Comparison of ENCODE assay signal across 8 cellular contexts in genomic region chr2:65055427-65056214, GRCh38. TPM values are rescaled to one million over a fixed set of nuclear protein-coding genes. Genes with fewer than 3 reads are reported as not detected.
DNase-seq lines count a peak whose midpoint lies in the region; ATAC-seq and TF ChIP-seq lines count a peak whose summit lies in the region.

No MANE protein-coding gene starts in this region.

- peak overlapping the region; percentile 98 for H2AFZ ChIP-seq in GM23248
- peak overlapping the region; percentile 68 for H2AFZ ChIP-seq in KMS-11 (ENCODE audit: low read depth)

- peak; percentile 82 for DNase-seq in DMS79 treated with DMSO at 0.1 percent for 48 hours (lab: John Stamatoyannopoulos, UW)
- DNase-seq in DMS79 (lab: John Stamatoyannopoulos, UW), result no peak
- no peak for DNase-seq in GM23248
- DNase-seq in neural crest cell (ENCODE audit: low read depth, low spot score), result no peak
- no peak for DNase-seq in cortex of kidney (lab: John Stamatoyannopoulos, UW)

- H3K9me3 ChIP-seq in GM23248 (ENCODE audit: low read depth) (no peaks in the 10 kb centered on the region), esophagus (ENCODE audit: control insufficient read depth in 2 of 2, insufficient read depth in 1 of 2, low read depth in 1 of 2, low read length in 1 of 2) (no peaks in the 10 kb centered on the region)

- peaks cover 3% of the 10 kb centered on the region for H3K36me3 Mint-ChIP-seq in neural crest cell (ENCODE audit: low read depth)

- no peak for TF ChIP-seq CTCF in KMS-11 (conservative IDR thresholded peaks at IDR 0.05; ENCODE audit: low read depth, low read length)
- TF ChIP-seq CTCF in neural crest cell (conservative IDR thresholded peaks at IDR 0.05), result no peak

- peak; percentile 20 to 35 for ATAC-seq in activated CD4-positive, CD25-positive, alpha-beta regulatory T cell treated with anti-CD3 and anti-CD28 coated beads, Interleukin-2, amount 50 U/mL, for 24 hours

- H4K20me1 ChIP-seq in GM23248 (ENCODE audit: insufficient read depth), result no peaks in the 10 kb centered on the region
- no peaks in the 10 kb centered on the region for H4K20me1 ChIP-seq in KMS-11 (ENCODE audit: insufficient read depth)

- peak overlapping the region; percentile 97 for H3K27ac Mint-ChIP-seq in neural crest cell (ENCODE audit: unreplicated experiment)

- H3K79me2 ChIP-seq in GM23248 (ENCODE audit: insufficient read depth) (peaks cover 38% of the 10 kb centered on the region), KMS-11 (ENCODE audit: insufficient read depth, low read depth) (peaks cover 25% of the 10 kb centered on the region; the same call in 1 of the 2 replicates)

- 4 to 5% methylated on average over 41 of the region's 41 CpGs for WGBS in GM23248 (ENCODE audit: low coverage in 1 of 2, low lambda C conversion rate in 2 of 2, missing lambda C conversion rate in 2 of 2), 2 experiments
- 7 to 8% methylated on average over 41 of the region's 41 CpGs for WGBS in esophagus, 2 donors

- H3K4me2 ChIP-seq in GM23248 (ENCODE audit: unreplicated experiment) (peak overlapping the region; percentile 98), KMS-11 (peak overlapping the region; percentile 46)

- H3K4me3 ChIP-seq in GM23248 (peak overlapping the region; percentile 90), KMS-11 (IDR thresholded peaks at IDR 0.05; ENCODE audit: insufficient read depth, low read depth, low read length) (no peak overlapping the region), esophagus (ENCODE audit: low read depth in 1 of 2, low read length in 2 of 2) (peak overlapping the region; percentile 63 to 89)

- in situ Hi-C loops in GM23248 (cut with MboI), result loop anchor here (25.0 kb wide), 1 partner anchor 507 kb away; no protein-coding TSS in a partner anchor

- no peaks in the 10 kb centered on the region for H3K9me2 ChIP-seq in GM23248 (ENCODE audit: insufficient read depth)

- peaks cover 7% of the 10 kb centered on the region; the same call in 1 of the 2 replicates for H3K4me1 ChIP-seq in GM23248 (ENCODE audit: insufficient read depth)
- H3K4me1 ChIP-seq in KMS-11 (ENCODE audit: low read depth, poor library complexity, severe bottlenecking), result peaks cover 78% of the 10 kb centered on the region
- H3K4me1 ChIP-seq in esophagus (ENCODE audit: control insufficient read depth in 2 of 2, insufficient read depth in 2 of 2, low read length in 1 of 2), result peaks cover 0 to 2% of the 10 kb centered on the region in 2 donors

- peaks cover 42% of the 10 kb centered on the region for H3K4me1 Mint-ChIP-seq in neural crest cell

- peaks cover 2% of the 10 kb centered on the region for H3K9me3 Mint-ChIP-seq in neural crest cell

- H3K27me3 ChIP-seq in GM23248 (replicated peaks; ENCODE audit: insufficient read depth) (no peaks in the 10 kb centered on the region), KMS-11 (ENCODE audit: insufficient read depth, low read depth) (no peaks in the 10 kb centered on the region), esophagus (ENCODE audit: control insufficient read depth in 1 of 2, insufficient read depth in 2 of 2, low read length in 2 of 2) (no peaks in the 10 kb centered on the region)

- no peaks in the 10 kb centered on the region for H3K27me3 Mint-ChIP-seq in neural crest cell (ENCODE audit: low read depth)

- H3F3A ChIP-seq in GM23248 (ENCODE audit: insufficient read depth), result no peaks in the 10 kb centered on the region

- H3K36me3 ChIP-seq in GM23248 (ENCODE audit: low read depth) (no peaks in the 10 kb centered on the region), KMS-11 (ENCODE audit: insufficient read depth) (no peaks in the 10 kb centered on the region), esophagus (ENCODE audit: control insufficient read depth in 2 of 2, insufficient read depth in 2 of 2, low read length in 1 of 2) (no peaks in the 10 kb centered on the region)

- H3K4me3 Mint-ChIP-seq in neural crest cell, result peak overlapping the region; percentile 98

- H3K27ac ChIP-seq in GM23248, result no peak overlapping the region
- peak overlapping the region; percentile 23; the same call in 1 of the 2 replicates for H3K27ac ChIP-seq in KMS-11
- H3K27ac ChIP-seq in esophagus (ENCODE audit: low read depth in 2 of 2, low read length in 1 of 2), result peak overlapping the region; percentile 36 to 83

- H3K9ac ChIP-seq in GM23248, result peak overlapping the region; percentile 72
- H3K9ac ChIP-seq in KMS-11, result peak overlapping the region; percentile 38; the same call in 1 of the 2 replicates

RNA-seq across cellular contexts. Expression of gene CEP68, which starts 0.6 kb away (rescaled TPM):
- 5.1 and 7.3 TPM in 2 replicates for total RNA-seq in GM23248 (2014; rRNA removed; shearing (Covaris generic))
- polyA plus RNA-seq in GM23248 (2016; fragmentation: Nextera tagmentation; extraction: Ambion mirVana) (7.9 and 10.7 TPM in 2 replicates), esophagus (1 to 10 TPM; 3.3 to 4.3 TPM)
- 25.0 and 29.0 TPM in 2 replicates for total RNA-seq in neural crest cell
